11 cellular contexts compared by ENCODE assay signal in the genomic region with DNA sequence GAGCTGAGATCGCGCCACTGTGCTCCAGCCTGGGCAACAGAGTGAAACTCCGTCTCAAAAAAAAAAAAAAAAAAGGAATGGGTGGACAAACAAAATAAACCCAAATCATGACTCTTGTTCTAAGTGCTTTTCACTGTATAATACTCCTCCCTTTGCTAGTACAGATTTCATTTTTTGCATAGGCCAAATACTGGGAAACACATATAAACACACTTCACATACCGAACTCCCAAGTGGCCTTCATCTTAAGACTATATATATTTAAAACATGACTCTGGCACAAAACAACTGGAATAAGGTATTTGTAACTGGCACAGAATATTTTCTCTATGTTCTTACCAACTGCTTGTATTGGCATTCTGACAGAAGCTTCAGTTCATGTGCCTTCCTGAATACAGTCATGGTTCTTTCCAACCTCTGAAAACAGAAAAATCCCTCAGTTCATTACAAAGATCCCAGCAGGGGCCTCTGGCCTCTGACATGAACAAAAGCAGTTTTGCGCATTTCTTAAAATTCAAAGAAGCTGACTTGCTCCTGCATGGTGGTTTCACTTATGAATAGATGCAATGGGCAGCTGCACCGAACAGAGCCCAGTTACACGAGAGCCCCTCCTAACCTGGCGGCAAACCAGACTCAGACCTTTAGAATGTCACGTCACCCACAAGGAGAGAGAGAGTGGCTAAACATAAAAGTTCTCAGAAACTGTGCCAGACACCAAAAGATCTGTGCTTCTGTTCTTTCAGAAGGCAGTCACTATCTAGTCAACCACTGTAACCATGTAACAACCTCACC. TPM values are rescaled to one million over a fixed set of nuclear protein-coding genes. Genes with fewer than 3 reads are reported as not detected.
DNase-seq lines count a peak whose midpoint lies in the region; ATAC-seq and TF ChIP-seq lines count a peak whose summit lies in the region.
"Had no signal": no experiment of that assay in that cellular context is flagged by ENCODE, and none has a peak within 500 bp of the region (broad histone marks: within the 10 kb centered on the region; RNA-seq: fewer than 3 reads in every experiment).

No MANE protein-coding gene starts in this region.

- H3K4me3 ChIP-seq in Caco-2 (ENCODE audit: low read depth, low read length) (no peak overlapping the region), osteoblast (ENCODE audit: insufficient read depth, low read length) (peak overlapping the region; percentile 11), breast epithelium (no peak overlapping the region)
- H3K4me3 ChIP-seq: lung had no signal

- no peak for DNase-seq in Caco-2
- peak; percentile 10 for DNase-seq in activated CD4-positive, alpha-beta T cell treated with anti-CD3 and anti-CD28 coated beads, Interleukin-2, amount 10 ng/mL, durations not matched to agents 7 days and 5 days
- no peak for DNase-seq in central memory CD8-positive, alpha-beta T cell (ENCODE audit: low spot score in 2 of 2)
- peak; percentile 51 for DNase-seq in osteoblast (ENCODE audit: insufficient read length, low spot score, missing footprints)
- DNase-seq in DMS53 (lab: John Stamatoyannopoulos, UW): no peak
- DNase-seq in middle frontal gyrus (ENCODE audit: extremely low spot score, low spot score): no peak
- DNase-seq in Right ventricle myocardium superior: no peak
- no peak for DNase-seq in breast epithelium (ENCODE audit: low spot score in 2 of 2)
- DNase-seq: KG1 had no signal

- H3K27ac Mint-ChIP-seq in Caco-2 (ENCODE audit: unreplicated experiment): no peak overlapping the region
- H3K27ac Mint-ChIP-seq in activated CD4-positive, alpha-beta T cell treated with anti-CD3 and anti-CD28 coated beads, Interleukin-2, amount 10 ng/mL, durations not matched to agents 7 days and 5 days: peak overlapping the region; percentile 81
- H3K27ac Mint-ChIP-seq in central memory CD8-positive, alpha-beta T cell (ENCODE audit: low read depth): peak overlapping the region; percentile 52

- H3K9me3 Mint-ChIP-seq in Caco-2 (ENCODE audit: unreplicated experiment): no peaks in the 10 kb centered on the region
- H3K9me3 Mint-ChIP-seq in activated CD4-positive, alpha-beta T cell treated with anti-CD3 and anti-CD28 coated beads, Interleukin-2, amount 10 ng/mL, durations not matched to agents 7 days and 5 days: no peaks in the 10 kb centered on the region
- no peaks in the 10 kb centered on the region for H3K9me3 Mint-ChIP-seq in central memory CD8-positive, alpha-beta T cell

- H3K36me3 ChIP-seq in Caco-2 (ENCODE audit: control insufficient read depth, insufficient read depth, low read length) (peaks cover 3% of the 10 kb centered on the region; the same call in 1 of the 2 replicates), osteoblast (ENCODE audit: insufficient read depth, low read length) (peaks cover 79% of the 10 kb centered on the region), breast epithelium (peaks cover 6% of the 10 kb centered on the region)

- peaks cover 3% of the 10 kb centered on the region for H4K20me1 ChIP-seq in osteoblast (ENCODE audit: insufficient read depth, low read length)

- no peak for ATAC-seq in central memory CD8-positive, alpha-beta T cell (replicated peaks; ENCODE audit: extremely low read depth, poor library complexity, severe bottlenecking)
- ATAC-seq in Right ventricle myocardium superior (ENCODE audit: poor library complexity): no peak
- ATAC-seq: esophagus mucosa had no signal

- peak overlapping the region; percentile 54 for H3K4me2 ChIP-seq in osteoblast (ENCODE audit: insufficient read depth, low read length)

- H3K9me3 ChIP-seq in Caco-2 (no peaks in the 10 kb centered on the region), osteoblast (ENCODE audit: low read depth, low read length) (no peaks in the 10 kb centered on the region), breast epithelium (no peaks in the 10 kb centered on the region)

- no peak overlapping the region for H3K4me3 Mint-ChIP-seq in Caco-2 (ENCODE audit: unreplicated experiment)
- no peak overlapping the region for H3K4me3 Mint-ChIP-seq in activated CD4-positive, alpha-beta T cell treated with anti-CD3 and anti-CD28 coated beads, Interleukin-2, amount 10 ng/mL, durations not matched to agents 7 days and 5 days
- H3K4me3 Mint-ChIP-seq in central memory CD8-positive, alpha-beta T cell: no peak overlapping the region

- no peak overlapping the region for H2AFZ ChIP-seq in osteoblast (ENCODE audit: low read length)

- BruUV-seq in Caco-2 (replicated peaks; lab: Mats Ljungman, UMichigan): TSS peak; percentile 11

- H3K27me3 Mint-ChIP-seq in Caco-2 (ENCODE audit: insufficient read depth, unreplicated experiment): no peaks in the 10 kb centered on the region
- no peaks in the 10 kb centered on the region for H3K27me3 Mint-ChIP-seq in activated CD4-positive, alpha-beta T cell treated with anti-CD3 and anti-CD28 coated beads, Interleukin-2, amount 10 ng/mL, durations not matched to agents 7 days and 5 days
- H3K27me3 Mint-ChIP-seq in central memory CD8-positive, alpha-beta T cell: no peaks in the 10 kb centered on the region

- H3K4me1 ChIP-seq in Caco-2 (no peaks in the 10 kb centered on the region), osteoblast (ENCODE audit: insufficient read depth, low read length) (peaks cover 18% of the 10 kb centered on the region), breast epithelium (no peaks in the 10 kb centered on the region)

- H3K36me3 Mint-ChIP-seq in Caco-2 (ENCODE audit: insufficient read depth, unreplicated experiment): peaks cover 94% of the 10 kb centered on the region
- H3K36me3 Mint-ChIP-seq in activated CD4-positive, alpha-beta T cell treated with anti-CD3 and anti-CD28 coated beads, Interleukin-2, amount 10 ng/mL, durations not matched to agents 7 days and 5 days (ENCODE audit: low read depth): peaks cover 49% of the 10 kb centered on the region
- peaks cover 73% of the 10 kb centered on the region for H3K36me3 Mint-ChIP-seq in central memory CD8-positive, alpha-beta T cell (ENCODE audit: insufficient read depth)

- H3K27ac ChIP-seq in osteoblast (ENCODE audit: low read depth, low read length): peak overlapping the region; percentile 59
- no peak overlapping the region for H3K27ac ChIP-seq in breast epithelium

- CTCF ChIA-PET in Caco-2 (lab: Charles Lee): no interaction called here
- CTCF ChIA-PET in activated CD4-positive, alpha-beta T cell treated with anti-CD3 and anti-CD28 coated beads, Interleukin-2, amount 10 ng/mL, durations not matched to agents 7 days and 5 days (lab: Charles Lee): no interaction called here

- POLR2A ChIA-PET in Caco-2 (lab: Charles Lee): no interaction called here
- POLR2A ChIA-PET in activated CD4-positive, alpha-beta T cell treated with anti-CD3 and anti-CD28 coated beads, Interleukin-2, amount 10 ng/mL, durations not matched to agents 7 days and 5 days (lab: Charles Lee): no interaction called here

- H3K27me3 ChIP-seq in Caco-2 (replicated peaks; ENCODE audit: control insufficient read depth, insufficient read depth, low read length) (no peaks in the 10 kb centered on the region), osteoblast (ENCODE audit: insufficient read depth, low read length) (no peaks in the 10 kb centered on the region), breast epithelium (no peaks in the 10 kb centered on the region)

- no peak for TF ChIP-seq POLR2A in breast epithelium (IDR thresholded peaks at IDR 0.05)

- TF ChIP-seq CTCF in Caco-2 (IDR thresholded peaks at IDR 0.05; ENCODE audit: insufficient read depth in 1 of 2, low read depth in 1 of 2, low read length in 1 of 2, severe bottlenecking in 1 of 2, unreplicated experiment in 1 of 2) (no peak), osteoblast (IDR thresholded peaks at IDR 0.05; ENCODE audit: extremely low read depth, low read depth, low read length) (no peak), breast epithelium (IDR thresholded peaks at IDR 0.05) (no peak)

- H3K79me2 ChIP-seq in osteoblast (ENCODE audit: insufficient read depth, low read length): peaks cover 2% of the 10 kb centered on the region

- H3K4me1 Mint-ChIP-seq in Caco-2 (ENCODE audit: low read depth, unreplicated experiment): no peaks in the 10 kb centered on the region
- H3K4me1 Mint-ChIP-seq in activated CD4-positive, alpha-beta T cell treated with anti-CD3 and anti-CD28 coated beads, Interleukin-2, amount 10 ng/mL, durations not matched to agents 7 days and 5 days: peaks cover 17% of the 10 kb centered on the region
- H3K4me1 Mint-ChIP-seq in central memory CD8-positive, alpha-beta T cell: no peaks in the 10 kb centered on the region

- intact Hi-C loops in Caco-2 (cut with micrococcal nuclease; ENCODE audit: unreplicated experiment) (no loop called here), Right ventricle myocardium superior (cut with DNase I) (no loop called here), breast epithelium (cut with DNase I; ENCODE audit: low total_unique reads) (no loop called here)

RNA-seq across cellular contexts. Expression of a gene that starts 19.1 kb away (rescaled TPM):
- total RNA-seq in Caco-2 (2022) (56.7 and 62.2 TPM in 2 replicates), osteoblast (106 and 109 TPM in 2 replicates), Right ventricle myocardium superior (56.0 TPM), breast epithelium (10 to 100 TPM; 63.4 to 98.0 (median 70.8) TPM)
- total RNA-seq in activated CD4-positive, alpha-beta T cell treated with anti-CD3 and anti-CD28 coated beads, Interleukin-2, amount 10 ng/mL, durations not matched to agents 7 days and 5 days: 10 to 100 TPM; 15.7 to 16.9 TPM

RNA-seq across cellular contexts. Expression of a gene that starts 23.4 kb away (rescaled TPM):
- total RNA-seq in Caco-2 (2022) (125 and 126 TPM in 2 replicates), osteoblast (33.6 and 36.6 TPM in 2 replicates), Right ventricle myocardium superior (30.0 TPM), breast epithelium (10 to 100 TPM; 29.4 to 45.2 (median 37.4) TPM)
- total RNA-seq in activated CD4-positive, alpha-beta T cell treated with anti-CD3 and anti-CD28 coated beads, Interleukin-2, amount 10 ng/mL, durations not matched to agents 7 days and 5 days: 10 to 100 TPM; 67.9 to 73.7 TPM

RNA-seq across cellular contexts. Expression of a gene that starts 58.7 kb away (rescaled TPM):
- 55.1 and 55.6 TPM in 2 replicates for total RNA-seq in Caco-2 (2022)
- total RNA-seq in activated CD4-positive, alpha-beta T cell treated with anti-CD3 and anti-CD28 coated beads, Interleukin-2, amount 10 ng/mL, durations not matched to agents 7 days and 5 days: 10 to 100 TPM; 58.2 to 69.5 TPM
- 22.1 TPM in 2 replicates for total RNA-seq in osteoblast
- total RNA-seq in Right ventricle myocardium superior: 12.1 TPM
- total RNA-seq in breast epithelium: 10 to 100 TPM; 17.9 to 25.9 (median 21.0) TPM

Comparison
In these comparisons a context has a peak if more than half of its experiments do, and no peak if none do; other contexts are left out.
1. DNase-seq: peak in activated CD4-positive, alpha-beta T cell treated with anti-CD3 and anti-CD28 coated beads, Interleukin-2, amount 10 ng/mL, durations not matched to agents 7 days and 5 days (single experiment) and osteoblast (single experiment); none in Caco-2 (0 of 2), central memory CD8-positive, alpha-beta T cell (0 of 2), DMS53 (single experiment), middle frontal gyrus (single experiment), Right ventricle myocardium superior (single experiment) and breast epithelium (0 of 2).